In the genomic region with DNA sequence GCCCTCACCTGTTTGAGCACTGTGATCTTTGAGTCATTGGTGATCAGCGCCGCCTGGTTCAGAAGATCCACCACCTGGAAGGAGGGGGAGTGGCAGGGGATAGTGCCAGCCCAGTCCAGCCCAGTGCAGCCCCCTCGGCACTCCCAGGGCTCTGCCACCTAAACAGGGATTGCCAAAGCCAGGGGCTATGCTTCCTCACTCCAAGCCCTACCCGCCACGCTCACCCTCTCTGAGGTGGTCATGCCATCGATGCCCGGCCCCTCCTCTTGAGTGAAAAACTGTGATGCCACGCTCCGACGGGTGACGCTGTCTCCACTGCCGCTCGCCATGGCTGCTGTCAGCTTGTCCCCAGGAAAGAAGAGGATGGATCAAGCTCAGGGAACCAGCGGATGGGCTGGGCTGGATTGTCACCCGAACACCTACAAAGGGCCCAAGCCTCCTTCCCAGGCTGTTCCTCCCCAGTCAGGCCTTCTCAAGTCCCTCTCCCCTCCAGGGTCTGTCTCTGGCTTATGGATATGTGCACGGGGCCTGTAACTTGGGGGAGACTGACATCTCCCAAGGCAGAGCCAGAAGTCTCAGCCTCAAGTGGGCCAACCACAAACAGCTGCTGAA, we compare ENCODE assay signal across 1 cellular context.
TF ChIP-seq lines count a peak whose summit lies in the region.

No MANE protein-coding gene starts in this region.

TF ChIP-seq in HepG2, 621 proteins besides CTCF, POLR2A, EP300 and RAD21:
- TF ChIP-seq AGO2 (optimal IDR thresholded peaks at IDR 0.05; ENCODE audit: low read depth, low read length) (peak; percentile 71), CBFB (CRISPR knock-in tag; IDR thresholded peaks at IDR 0.05) (no peak)
